ENCODE assay signal across 22 cellular contexts in the genomic region with DNA sequence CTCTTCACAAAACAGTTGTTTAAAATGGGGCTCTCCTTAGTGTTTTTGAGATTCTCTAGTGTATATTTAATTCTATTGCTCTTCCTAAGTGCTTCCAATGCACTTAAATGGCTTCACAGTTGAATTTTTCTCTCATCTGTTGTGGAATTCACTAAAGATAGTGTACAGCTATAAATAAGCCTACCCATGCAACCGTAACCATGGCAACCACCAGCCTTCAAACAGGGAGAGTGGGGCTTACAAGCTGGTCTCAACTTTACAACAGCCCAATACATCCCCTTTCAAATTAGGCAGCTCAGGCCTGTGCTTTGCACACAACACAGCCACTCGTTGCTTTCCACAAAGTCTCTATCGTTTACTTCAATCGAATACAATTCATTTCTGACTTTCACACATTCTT.
DNase-seq lines count a peak whose midpoint lies in the region; TF ChIP-seq lines count a peak whose summit lies in the region.
"Had no signal": no experiment of that assay in that cellular context is flagged by ENCODE, and none has a peak within 500 bp of the region (broad histone marks: within the 10 kb centered on the region; RNA-seq: fewer than 3 reads in every experiment).

No MANE protein-coding gene starts in this region.

- DNase-seq in NCI-H524 (lab: John Stamatoyannopoulos, UW) (peak; percentile 29 to 46), NCI-H524 treated with DMSO at 0.1 percent for 48 hours (lab: John Stamatoyannopoulos, UW) (no peak), astrocyte of the hippocampus (ENCODE audit: low read depth, low spot score) (peak; percentile 2), mesendoderm (peak; percentile 42), smooth muscle cell (lab: John Stamatoyannopoulos, UW; ENCODE audit: unreplicated experiment) (no peak), C1 segment of cervical spinal cord (lab: John Stamatoyannopoulos, UW) (no peak), MCF 10A (ENCODE audit: unreplicated experiment) (no peak), NCI-H187 (lab: John Stamatoyannopoulos, UW) (no peak)
- DNase-seq: activated CD4-positive, alpha-beta memory T cell treated with anti-CD3 and anti-CD28 coated beads for 36 hours; activated CD8-positive, alpha-beta memory T cell treated with anti-CD3 and anti-CD28 coated beads, Interleukin-2, amount 50 U/mL, for 48 hours; activated naive CD4-positive, alpha-beta T cell treated with anti-CD3 and anti-CD28 coated beads, Interleukin-2, amount 50 U/mL, for 16 hours; GDM1; left colon; NCI-H526 treated with DMSO at 0.1 percent for 48 hours; SJCRH30; stimulated activated CD4-positive, alpha-beta T cell treated with anti-CD3 and anti-CD28 coated beads, Interleukin-2, amount 100 ng/mL, for 24 hours had no signal

- WGBS in mesendoderm (ENCODE audit: extremely low coverage, insufficient coverage, low lambda C conversion rate), result no CpG with 5 or more reads among the region's 4 CpGs
- 47% methylated on average over 4 of the region's 4 CpGs for WGBS in smooth muscle cell (ENCODE audit: low lambda C conversion rate)

- H3K79me2 ChIP-seq in mesendoderm (ENCODE audit: control insufficient read depth, insufficient read depth, low read length) (no peaks in the 10 kb centered on the region), smooth muscle cell (ENCODE audit: low read depth) (no peaks in the 10 kb centered on the region)

- H3K9ac ChIP-seq in mesendoderm (ENCODE audit: low read length) (no peak overlapping the region), smooth muscle cell (ENCODE audit: low read depth) (no peak overlapping the region)

- no peaks in the 10 kb centered on the region for H3K79me1 ChIP-seq in mesendoderm (ENCODE audit: low read length)

- no peak overlapping the region for H2AFZ ChIP-seq in smooth muscle cell (ENCODE audit: low read depth)

- H3F3A ChIP-seq in smooth muscle cell (ENCODE audit: low read depth), result no peaks in the 10 kb centered on the region

- no peak overlapping the region for H2BK120ac ChIP-seq in mesendoderm (ENCODE audit: low read depth, low read length)

- no peak overlapping the region for H4K8ac ChIP-seq in mesendoderm (ENCODE audit: low read depth, low read length)

- no peak for TF ChIP-seq CTCF in smooth muscle cell (IDR thresholded peaks at IDR 0.05; ENCODE audit: borderline replicate concordance, insufficient read depth, poor library complexity, severe bottlenecking)
- TF ChIP-seq CTCF in MCF 10A (IDR thresholded peaks at IDR 0.05; ENCODE audit: unreplicated experiment), result no peak

- H3K4ac ChIP-seq in mesendoderm (ENCODE audit: low read depth, low read length), result no peak overlapping the region

- no peak overlapping the region for H3K56ac ChIP-seq in mesendoderm (ENCODE audit: low read length)

- no peak overlapping the region for H3K4me3 ChIP-seq in mesendoderm (ENCODE audit: low read length)
- no peak overlapping the region for H3K4me3 ChIP-seq in smooth muscle cell
- H3K4me3 ChIP-seq: A549, cardiac muscle cell, coronary artery, HAP-1, SJCRH30, tibial nerve had no signal

- no peak overlapping the region for H2BK15ac ChIP-seq in mesendoderm (replicated peaks; ENCODE audit: low read depth)

- peaks cover 31% of the 10 kb centered on the region for H3K27me3 Mint-ChIP-seq in MCF 10A (ENCODE audit: insufficient read depth, unreplicated experiment)
- H3K27me3 Mint-ChIP-seq: activated CD4-positive, alpha-beta memory T cell treated with anti-CD3 and anti-CD28 coated beads for 36 hours; B cell had no signal

- H3K36me3 ChIP-seq in mesendoderm (ENCODE audit: control insufficient read depth, insufficient read depth, low read length) (no peaks in the 10 kb centered on the region), smooth muscle cell (ENCODE audit: low read depth) (no peaks in the 10 kb centered on the region)
- H3K36me3 ChIP-seq: cardiac muscle cell, HAP-1, SJCRH30, tibial nerve had no signal

- H2BK5ac ChIP-seq in mesendoderm (ENCODE audit: low read length), result no peak overlapping the region

- no peaks in the 10 kb centered on the region for H3K4me1 ChIP-seq in mesendoderm (ENCODE audit: control insufficient read depth, low read depth, low read length)
- H3K4me1 ChIP-seq in smooth muscle cell (ENCODE audit: low read depth), result peaks cover 10% of the 10 kb centered on the region
- H3K4me1 ChIP-seq: A549, HAP-1, SJCRH30, tibial nerve had no signal

- H3K9me3 ChIP-seq in smooth muscle cell (replicated peaks; ENCODE audit: low read depth), result no peaks in the 10 kb centered on the region
- H3K9me3 ChIP-seq: A549, HAP-1, SJCRH30, tibial nerve had no signal

- CTCF ChIA-PET in MCF 10A (lab: Yijun Ruan, JAX), result no interaction called here

- no peak overlapping the region for H2AK5ac ChIP-seq in mesendoderm (ENCODE audit: low read length)

- intact Hi-C loops in MCF 10A (cut with micrococcal nuclease), result no loop called here

- H3K9me3 Mint-ChIP-seq in MCF 10A (ENCODE audit: unreplicated experiment), result no peaks in the 10 kb centered on the region
- H3K9me3 Mint-ChIP-seq: activated CD4-positive, alpha-beta memory T cell treated with anti-CD3 and anti-CD28 coated beads for 36 hours had no signal

- BruUV-seq in MCF 10A (replicated peaks; lab: Mats Ljungman, UMichigan), result no TSS peak

- H3K27ac ChIP-seq in mesendoderm (ENCODE audit: low read depth, low read length) (no peak overlapping the region), smooth muscle cell (ENCODE audit: low read depth) (no peak overlapping the region)
- H3K27ac ChIP-seq: A549, cardiac muscle cell, coronary artery, SJCRH30, tibial nerve had no signal

- no peaks in the 10 kb centered on the region for H3K36me3 Mint-ChIP-seq in MCF 10A (ENCODE audit: insufficient read depth, unreplicated experiment)
- H3K36me3 Mint-ChIP-seq: activated CD4-positive, alpha-beta memory T cell treated with anti-CD3 and anti-CD28 coated beads for 36 hours had no signal

- H3K4me3 Mint-ChIP-seq in MCF 10A (ENCODE audit: unreplicated experiment), result no peak overlapping the region
- H3K4me3 Mint-ChIP-seq: activated CD4-positive, alpha-beta memory T cell treated with anti-CD3 and anti-CD28 coated beads for 36 hours; B cell had no signal

- no peaks in the 10 kb centered on the region for H4K20me1 ChIP-seq in smooth muscle cell (ENCODE audit: low read depth)

- POLR2A ChIA-PET in MCF 10A (lab: Yijun Ruan, JAX), result no interaction called here

- no peak overlapping the region for H4K5ac ChIP-seq in mesendoderm (ENCODE audit: low read length)

- no peaks in the 10 kb centered on the region for H3K27me3 ChIP-seq in mesendoderm (ENCODE audit: insufficient read depth, low read length, poor library complexity)
- H3K27me3 ChIP-seq in smooth muscle cell (ENCODE audit: low read depth), result no peaks in the 10 kb centered on the region
- H3K27me3 ChIP-seq: cardiac muscle cell, SJCRH30, tibial nerve had no signal

- H3K18ac ChIP-seq in mesendoderm (ENCODE audit: low read length), result no peak overlapping the region

- H3K4me1 Mint-ChIP-seq in MCF 10A (ENCODE audit: insufficient read depth, unreplicated experiment), result no peaks in the 10 kb centered on the region
- H3K4me1 Mint-ChIP-seq: B cell had no signal

- no peak overlapping the region for H3K27ac Mint-ChIP-seq in MCF 10A (ENCODE audit: low read depth, unreplicated experiment)
- H3K27ac Mint-ChIP-seq: activated CD4-positive, alpha-beta memory T cell treated with anti-CD3 and anti-CD28 coated beads for 36 hours; B cell had no signal

- H3K4me2 ChIP-seq in mesendoderm (ENCODE audit: low read length), result no peak overlapping the region
- peak overlapping the region; percentile 52 for H3K4me2 ChIP-seq in smooth muscle cell
- H3K4me2 ChIP-seq: A549 had no signal

- no peak overlapping the region for H3K23ac ChIP-seq in mesendoderm (ENCODE audit: low read length)

Comparison
In these comparisons a context has a peak if more than half of its experiments do, and no peak if none do; other contexts are left out.
1. DNase-seq: peak in NCI-H524 (2 of 2), astrocyte of the hippocampus (single experiment) and mesendoderm (single experiment); none in NCI-H524 treated with DMSO at 0.1 percent for 48 hours (single experiment), smooth muscle cell (single experiment), C1 segment of cervical spinal cord (0 of 14), MCF 10A (single experiment) and NCI-H187 (0 of 2).